9 cellular contexts compared by ENCODE assay signal in genomic region chr3:72163809-72164634, GRCh38.
DNase-seq lines count a peak whose midpoint lies in the region; ATAC-seq and TF ChIP-seq lines count a peak whose summit lies in the region.
"Had no signal": no experiment of that assay in that cellular context is flagged by ENCODE, and none has a peak within 500 bp of the region (broad histone marks: within the 10 kb centered on the region; RNA-seq: fewer than 3 reads in every experiment).

No MANE protein-coding gene starts in this region.

- DNase-seq in KG1 (lab: John Stamatoyannopoulos, UW) (peak; percentile 33), natural killer cell (no peak), glutamatergic neuron (no peak), NCI-H2196 (lab: John Stamatoyannopoulos, UW; ENCODE audit: unreplicated experiment) (no peak), iPS-NIHi11 (ENCODE audit: low spot score) (no peak), T-helper 2 cell (no peak)
- DNase-seq: NCI-H510A treated with DMSO at 0.1 percent for 48 hours had no signal

- H3K9me3 Mint-ChIP-seq in natural killer cell: no peaks in the 10 kb centered on the region
- H3K9me3 Mint-ChIP-seq in glutamatergic neuron (ENCODE audit: unreplicated experiment): peaks cover 4% of the 10 kb centered on the region

- H3K36me3 Mint-ChIP-seq in natural killer cell (no peaks in the 10 kb centered on the region), glutamatergic neuron (ENCODE audit: unreplicated experiment) (peaks cover 5% of the 10 kb centered on the region)

- H3K4me1 Mint-ChIP-seq in natural killer cell (peaks cover 0 to 6% of the 10 kb centered on the region in 2 donors), glutamatergic neuron (ENCODE audit: low read depth, unreplicated experiment) (peaks cover 14% of the 10 kb centered on the region)

- ATAC-seq in GM18907 (IDR thresholded peaks at IDR 0.05; ENCODE audit: unreplicated experiment) (peak; percentile 93), HG02678 (IDR thresholded peaks at IDR 0.05; ENCODE audit: unreplicated experiment) (peak; percentile 91), natural killer cell (peak in 2 of 3 donors; percentile 26 to 54)

- intact Hi-C loops in natural killer cell (cut with micrococcal nuclease): no loop called here

- H3K27me3 Mint-ChIP-seq in natural killer cell (ENCODE audit: low read depth in 2 of 2) (peaks cover 0 to 11% of the 10 kb centered on the region in 2 donors), glutamatergic neuron (ENCODE audit: unreplicated experiment) (peaks cover 6% of the 10 kb centered on the region)

- H3K4me3 Mint-ChIP-seq in natural killer cell (no peak overlapping the region), glutamatergic neuron (ENCODE audit: unreplicated experiment) (no peak overlapping the region)

- no peak for TF ChIP-seq CTCF in natural killer cell (IDR thresholded peaks at IDR 0.05)
- no peak for TF ChIP-seq CTCF in glutamatergic neuron (IDR thresholded peaks at IDR 0.05; ENCODE audit: partially characterized antibody, unreplicated experiment)

- H3K27ac Mint-ChIP-seq in natural killer cell: no peak overlapping the region
- no peak overlapping the region for H3K27ac Mint-ChIP-seq in glutamatergic neuron (ENCODE audit: unreplicated experiment)

Comparison
In these comparisons a context has a peak if more than half of its experiments do, and no peak if none do; other contexts are left out.
1. ATAC-seq: peak in every context shown above with its lines; median percentile 93 in GM18907; 91 in HG02678; 40 in natural killer cell.